ENCODE assay signal across 1 cellular context in the genomic region with DNA sequence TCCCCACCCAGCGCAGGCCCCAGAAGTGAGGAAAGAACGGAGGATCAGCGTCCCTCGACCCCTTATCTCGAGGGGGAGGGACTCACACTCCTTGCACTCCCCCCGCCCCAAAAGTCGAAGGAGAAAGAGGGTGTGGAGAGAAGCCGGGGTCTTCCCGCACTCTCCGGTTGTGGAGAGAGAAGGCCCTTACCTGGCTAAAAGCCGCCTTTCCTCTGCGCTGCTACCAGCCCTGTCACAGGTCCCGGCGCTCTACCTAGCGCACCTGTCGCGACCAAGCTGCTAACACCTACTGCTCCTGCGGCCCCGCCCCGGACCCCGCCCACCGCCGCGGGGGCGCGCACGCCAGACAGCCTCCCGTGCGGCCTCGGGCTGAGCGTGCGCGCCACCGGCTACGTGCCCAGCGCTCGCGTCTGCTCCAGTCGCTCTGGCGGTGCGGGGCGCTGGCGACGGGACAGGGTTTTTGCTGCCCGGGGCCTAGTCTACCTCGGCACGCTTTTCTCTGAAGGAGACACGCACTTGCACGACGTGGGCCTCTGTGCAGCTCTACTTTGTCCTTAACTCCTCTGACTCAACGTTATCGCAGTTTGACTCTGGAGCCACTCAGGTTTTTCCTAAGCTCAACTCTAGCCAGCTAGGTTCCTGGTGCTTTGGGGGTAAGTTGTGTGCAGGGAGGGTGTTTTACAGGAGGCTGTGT.
A peak's percentile ranks its signal among the peaks of the same experiment; 100 is the strongest.
TF ChIP-seq lines count a peak whose summit lies in the region.

A gene (minus strand): TSS at position 291 of the 694 bp plus-strand sequence. CDS start 34,769 bp downstream, outside the sequence.

TF ChIP-seq in GM12878, 131 proteins besides CTCF, POLR2A, EP300 and RAD21 (continued from another document):
- TF ChIP-seq, protein P1, sequence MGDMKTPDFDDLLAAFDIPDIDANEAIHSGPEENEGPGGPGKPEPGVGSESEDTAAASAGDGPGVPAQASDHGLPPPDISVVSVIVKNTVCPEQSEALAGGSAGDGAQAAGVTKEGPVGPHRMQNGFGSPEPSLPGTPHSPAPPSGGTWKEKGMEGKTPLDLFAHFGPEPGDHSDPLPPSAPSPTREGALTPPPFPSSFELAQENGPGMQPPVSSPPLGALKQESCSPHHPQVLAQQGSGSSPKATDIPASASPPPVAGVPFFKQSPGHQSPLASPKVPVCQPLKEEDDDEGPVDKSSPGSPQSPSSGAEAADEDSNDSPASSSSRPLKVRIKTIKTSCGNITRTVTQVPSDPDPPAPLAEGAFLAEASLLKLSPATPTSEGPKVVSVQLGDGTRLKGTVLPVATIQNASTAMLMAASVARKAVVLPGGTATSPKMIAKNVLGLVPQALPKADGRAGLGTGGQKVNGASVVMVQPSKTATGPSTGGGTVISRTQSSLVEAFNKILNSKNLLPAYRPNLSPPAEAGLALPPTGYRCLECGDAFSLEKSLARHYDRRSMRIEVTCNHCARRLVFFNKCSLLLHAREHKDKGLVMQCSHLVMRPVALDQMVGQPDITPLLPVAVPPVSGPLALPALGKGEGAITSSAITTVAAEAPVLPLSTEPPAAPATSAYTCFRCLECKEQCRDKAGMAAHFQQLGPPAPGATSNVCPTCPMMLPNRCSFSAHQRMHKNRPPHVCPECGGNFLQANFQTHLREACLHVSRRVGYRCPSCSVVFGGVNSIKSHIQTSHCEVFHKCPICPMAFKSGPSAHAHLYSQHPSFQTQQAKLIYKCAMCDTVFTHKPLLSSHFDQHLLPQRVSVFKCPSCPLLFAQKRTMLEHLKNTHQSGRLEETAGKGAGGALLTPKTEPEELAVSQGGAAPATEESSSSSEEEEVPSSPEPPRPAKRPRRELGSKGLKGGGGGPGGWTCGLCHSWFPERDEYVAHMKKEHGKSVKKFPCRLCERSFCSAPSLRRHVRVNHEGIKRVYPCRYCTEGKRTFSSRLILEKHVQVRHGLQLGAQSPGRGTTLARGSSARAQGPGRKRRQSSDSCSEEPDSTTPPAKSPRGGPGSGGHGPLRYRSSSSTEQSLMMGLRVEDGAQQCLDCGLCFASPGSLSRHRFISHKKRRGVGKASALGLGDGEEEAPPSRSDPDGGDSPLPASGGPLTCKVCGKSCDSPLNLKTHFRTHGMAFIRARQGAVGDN (IDR thresholded peaks at IDR 0.05) = peak; percentile 95
- TF ChIP-seq EGR1 (IDR thresholded peaks at IDR 0.05; ENCODE audit: borderline replicate concordance in 1 of 2, low read depth in 2 of 2, low read length in 2 of 2) (peak; percentile 45 to 93; a peak in 2 of 3 replicates), SMC3 (IDR thresholded peaks at IDR 0.05; ENCODE audit: borderline replicate concordance, low read length) (peak; percentile 26; the same call in 1 of the 2 replicates), MYB (IDR thresholded peaks at IDR 0.05; ENCODE audit: borderline replicate concordance, low read depth, low read length) (0 out of 2 replicates have a peak, but pooled peaks have one; percentile 27), MEF2B (IDR thresholded peaks at IDR 0.05; ENCODE audit: partially characterized antibody, poor library complexity, severe bottlenecking) (no peak), MXI1 (IDR thresholded peaks at IDR 0.05; ENCODE audit: low read depth, low read length) (peak; percentile 36), YY1 (IDR thresholded peaks at IDR 0.05; ENCODE audit: low read depth, low read length) (peak; percentile 63), POU2F2 (IDR thresholded peaks at IDR 0.05; ENCODE audit: borderline replicate concordance, low read depth, low read length) (peak; percentile 71; the same call in 2 of the 3 replicates), SP1 (IDR thresholded peaks at IDR 0.05; ENCODE audit: low read depth, low read length) (peak; percentile 9), TCF3 (IDR thresholded peaks at IDR 0.05; ENCODE audit: borderline replicate concordance, insufficient read depth, low read depth, low read length) (0 out of 2 replicates have a peak, but pooled peaks have one; percentile 24), ZBED1 (IDR thresholded peaks at IDR 0.05; ENCODE audit: borderline replicate concordance) (peak; percentile 21; the same call in 1 of the 2 replicates), POLR2AphosphoS2 (IDR thresholded peaks at IDR 0.05; ENCODE audit: low read depth, low read length) (peak; percentile 89), CREM (IDR thresholded peaks at IDR 0.05; ENCODE audit: low read depth) (0 out of 2 replicates have a peak, but pooled peaks have one; percentile 40), JUND (IDR thresholded peaks at IDR 0.05; ENCODE audit: low read depth, low read length) (no peak), SMAD5 (IDR thresholded peaks at IDR 0.05; ENCODE audit: low read depth) (peak; percentile 65; the same call in 1 of the 2 replicates), ZNF24 (IDR thresholded peaks at IDR 0.05) (no peak), DPF2 (IDR thresholded peaks at IDR 0.05) (peak; percentile 61; the same call in 1 of the 2 replicates), SPI1 (IDR thresholded peaks at IDR 0.05; ENCODE audit: borderline replicate concordance, insufficient read depth, low read depth, low read length) (no peak), NR2C1 (IDR thresholded peaks at IDR 0.05) (no peak), GATAD2B (conservative IDR thresholded peaks at IDR 0.05; ENCODE audit: low read depth) (0 out of 2 replicates have a peak, but pooled peaks have one; percentile 58), POLR2AphosphoS5 (IDR thresholded peaks at IDR 0.05; ENCODE audit: low read length) (peak; percentile 71; the same call in 1 of the 2 replicates), KDM1A (IDR thresholded peaks at IDR 0.05; ENCODE audit: borderline replicate concordance) (no peak), TAF1 (IDR thresholded peaks at IDR 0.05; ENCODE audit: borderline replicate concordance, low read depth, low read length) (0 out of 2 replicates have a peak, but pooled peaks have one; percentile 56), BHLHE40 (IDR thresholded peaks at IDR 0.05; ENCODE audit: borderline replicate concordance in 1 of 2, low read depth in 2 of 2, low read length in 1 of 2) (peak; percentile 65 to 93; a peak in 3 of 4 replicates), NBN (IDR thresholded peaks at IDR 0.05) (peak; percentile 54; the same call in 1 of the 2 replicates), BACH1 (IDR thresholded peaks at IDR 0.05; ENCODE audit: borderline replicate concordance) (peak; percentile 89)
- TF ChIP-seq, protein P2, sequence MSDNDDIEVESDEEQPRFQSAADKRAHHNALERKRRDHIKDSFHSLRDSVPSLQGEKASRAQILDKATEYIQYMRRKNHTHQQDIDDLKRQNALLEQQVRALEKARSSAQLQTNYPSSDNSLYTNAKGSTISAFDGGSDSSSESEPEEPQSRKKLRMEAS (IDR thresholded peaks at IDR 0.05; ENCODE audit: low read depth, low read length) = peak; percentile 70; the same call in 1 of the 2 replicates
- TF ChIP-seq, protein P3, sequence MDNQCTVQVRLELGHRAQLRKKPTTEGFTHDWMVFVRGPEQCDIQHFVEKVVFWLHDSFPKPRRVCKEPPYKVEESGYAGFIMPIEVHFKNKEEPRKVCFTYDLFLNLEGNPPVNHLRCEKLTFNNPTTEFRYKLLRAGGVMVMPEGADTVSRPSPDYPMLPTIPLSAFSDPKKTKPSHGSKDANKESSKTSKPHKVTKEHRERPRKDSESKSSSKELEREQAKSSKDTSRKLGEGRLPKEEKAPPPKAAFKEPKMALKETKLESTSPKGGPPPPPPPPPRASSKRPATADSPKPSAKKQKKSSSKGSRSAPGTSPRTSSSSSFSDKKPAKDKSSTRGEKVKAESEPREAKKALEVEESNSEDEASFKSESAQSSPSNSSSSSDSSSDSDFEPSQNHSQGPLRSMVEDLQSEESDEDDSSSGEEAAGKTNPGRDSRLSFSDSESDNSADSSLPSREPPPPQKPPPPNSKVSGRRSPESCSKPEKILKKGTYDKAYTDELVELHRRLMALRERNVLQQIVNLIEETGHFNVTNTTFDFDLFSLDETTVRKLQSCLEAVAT (IDR thresholded peaks at IDR 0.05) = 0 out of 2 replicates have a peak, but pooled peaks have one; percentile 27
- TF ChIP-seq, protein P4, sequence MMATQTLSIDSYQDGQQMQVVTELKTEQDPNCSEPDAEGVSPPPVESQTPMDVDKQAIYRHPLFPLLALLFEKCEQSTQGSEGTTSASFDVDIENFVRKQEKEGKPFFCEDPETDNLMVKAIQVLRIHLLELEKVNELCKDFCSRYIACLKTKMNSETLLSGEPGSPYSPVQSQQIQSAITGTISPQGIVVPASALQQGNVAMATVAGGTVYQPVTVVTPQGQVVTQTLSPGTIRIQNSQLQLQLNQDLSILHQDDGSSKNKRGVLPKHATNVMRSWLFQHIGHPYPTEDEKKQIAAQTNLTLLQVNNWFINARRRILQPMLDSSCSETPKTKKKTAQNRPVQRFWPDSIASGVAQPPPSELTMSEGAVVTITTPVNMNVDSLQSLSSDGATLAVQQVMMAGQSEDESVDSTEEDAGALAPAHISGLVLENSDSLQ (IDR thresholded peaks at IDR 0.05) = peak; percentile 17; the same call in 1 of the 2 replicates
